Comparison of ENCODE assay signal across 18 cellular contexts in the genomic region with DNA sequence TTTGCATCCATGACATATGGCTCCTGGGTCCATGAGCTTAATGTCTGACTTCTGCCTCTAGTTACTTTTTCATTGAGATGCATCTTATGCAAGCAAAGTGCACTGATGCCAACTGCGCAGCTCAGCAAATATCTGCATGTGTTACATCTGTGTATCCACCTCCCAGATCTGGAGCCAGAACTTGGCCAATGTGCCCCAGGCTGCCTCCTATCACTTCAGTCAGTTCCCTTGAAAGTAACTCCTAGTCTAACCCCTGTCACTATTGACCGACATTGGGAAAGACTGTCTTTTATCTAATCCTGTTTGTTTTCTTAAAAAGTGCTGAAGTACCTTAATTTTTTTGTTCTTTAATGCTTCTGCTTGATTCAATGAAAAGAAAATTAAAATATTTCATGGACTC. TPM values are rescaled to one million over a fixed set of nuclear protein-coding genes. Genes with fewer than 3 reads are reported as not detected.
DNase-seq lines count a peak whose midpoint lies in the region; ATAC-seq and TF ChIP-seq lines count a peak whose summit lies in the region.
"Had no signal": no experiment of that assay in that cellular context is flagged by ENCODE, and none has a peak within 500 bp of the region (broad histone marks: within the 10 kb centered on the region; RNA-seq: fewer than 3 reads in every experiment).

No MANE protein-coding gene starts in this region.

- H2AFZ ChIP-seq in Karpas-422 (ENCODE audit: low read length), result no peak overlapping the region

- H3K27me3 ChIP-seq in Karpas-422 (ENCODE audit: low read length), result no peaks in the 10 kb centered on the region

- H3K27ac ChIP-seq in Karpas-422 (ENCODE audit: low read length), result peak overlapping the region; percentile 87; the same call in 1 of the 2 replicates
- H3K27ac ChIP-seq: BLaER1 treated with 17β-estradiol and CSF1 and Interleukin-3, amounts not matched to agents 10 nM and 100 nM; C4-2B had no signal

- H3K4me1 ChIP-seq in Karpas-422 (ENCODE audit: low read length), result peaks cover 82% of the 10 kb centered on the region

- intact Hi-C loops in Right ventricle myocardium superior (cut with DNase I), result no loop called here

- ATAC-seq in left lobe of liver, result peak; percentile 93
- no peak for ATAC-seq in HG02678 (IDR thresholded peaks at IDR 0.05; ENCODE audit: unreplicated experiment)
- ATAC-seq in Right ventricle myocardium superior (ENCODE audit: poor library complexity), result no peak
- ATAC-seq: CD8-positive, alpha-beta T cell had no signal

- DNase-seq in Karpas-422 (no peak), LNCaP clone FGC (ENCODE audit: low read depth) (peak; percentile 11), left lobe of liver (ENCODE audit: low spot score) (peak; percentile 89), Right ventricle myocardium superior (no peak), ACHN (no peak)
- DNase-seq: 8988T; AML-193; Caco-2; Calu3; CD4-positive, alpha-beta T cell; CD8-positive, alpha-beta T cell; DMS79 treated with DMSO at 0.1 percent for 48 hours; GF-D8 had no signal

- no peaks in the 10 kb centered on the region for H3K9me2 ChIP-seq in Karpas-422 (replicated peaks; ENCODE audit: insufficient read depth, low read length)

- no peak overlapping the region for H3K4me2 ChIP-seq in Karpas-422 (ENCODE audit: low read depth, low read length, poor library complexity, severe bottlenecking)
- H3K4me2 ChIP-seq: BLaER1 treated with 17β-estradiol and CSF1 and Interleukin-3, amounts not matched to agents 10 nM and 100 nM had no signal

- H4K20me1 ChIP-seq in Karpas-422 (ENCODE audit: insufficient read depth, low read depth, low read length), result no peaks in the 10 kb centered on the region
- H4K20me1 ChIP-seq: BLaER1 treated with 17β-estradiol and CSF1 and Interleukin-3, amounts not matched to agents 10 nM and 100 nM had no signal

- H3K9ac ChIP-seq in Karpas-422 (ENCODE audit: low read length), result no peak overlapping the region
- H3K9ac ChIP-seq: BLaER1 treated with 17β-estradiol and CSF1 and Interleukin-3, amounts not matched to agents 10 nM and 100 nM had no signal

- H3K79me2 ChIP-seq in Karpas-422 (ENCODE audit: low read length), result no peaks in the 10 kb centered on the region

- no peaks in the 10 kb centered on the region for H3K36me3 ChIP-seq in Karpas-422 (ENCODE audit: insufficient read depth, low read length)
- H3K36me3 ChIP-seq: BLaER1 treated with 17β-estradiol and CSF1 and Interleukin-3, amounts not matched to agents 10 nM and 100 nM had no signal

- no peak for TF ChIP-seq CTCF in LNCaP clone FGC (IDR thresholded peaks at IDR 0.05; ENCODE audit: control insufficient read depth, extremely low read depth, insufficient read depth)

- no peaks in the 10 kb centered on the region for H3K9me3 ChIP-seq in Karpas-422 (ENCODE audit: low read length)
- H3K9me3 ChIP-seq: Caco-2 had no signal

- in situ Hi-C loops in ACHN (cut with HindIII; ENCODE audit: low pct_ligation_motif_present, low pct_unique_long_range_greater_than_20kb, low sequenced_read_pairs), result no loop called here

- no peak overlapping the region for H3K4me3 ChIP-seq in Karpas-422 (ENCODE audit: low read length)
- H3K4me3 ChIP-seq in LNCaP clone FGC (ENCODE audit: low read depth, low read length), result no peak overlapping the region
- H3K4me3 ChIP-seq: BLaER1 treated with 17β-estradiol and CSF1 and Interleukin-3, amounts not matched to agents 10 nM and 100 nM had no signal

RNA-seq across cellular contexts. Expression of a gene that starts 19.3 kb away (rescaled TPM):
- total RNA-seq in Karpas-422 (2014; rRNA removed; shearing (Covaris generic); ENCODE audit: low replicate concordance), result 0.19 and 0.47 TPM in 2 replicates
- total RNA-seq in left lobe of liver (not detected), Right ventricle myocardium superior (not detected)
- total RNA-seq: A673; B cell; Caco-2; Calu3; CD4-positive, alpha-beta T cell; CD8-positive, alpha-beta T cell had no signal

RNA-seq across cellular contexts. Expression of a gene that starts 22.5 kb away (rescaled TPM):
- not detected in 2 replicates for total RNA-seq in Karpas-422 (2014; rRNA removed; shearing (Covaris generic); ENCODE audit: low replicate concordance)
- not detected for total RNA-seq in left lobe of liver
- total RNA-seq in Right ventricle myocardium superior, result not detected
- total RNA-seq: B cell; Caco-2; Calu3; CD4-positive, alpha-beta T cell; CD8-positive, alpha-beta T cell had no signal

RNA-seq across cellular contexts. Expression of a gene that starts 57.3 kb away (rescaled TPM):
- not detected in 2 replicates for total RNA-seq in Karpas-422 (2014; rRNA removed; shearing (Covaris generic); ENCODE audit: low replicate concordance)
- not detected for total RNA-seq in left lobe of liver
- total RNA-seq in Right ventricle myocardium superior, result not detected
- total RNA-seq: A673; B cell; Caco-2; CD4-positive, alpha-beta T cell; CD8-positive, alpha-beta T cell had no signal

RNA-seq across cellular contexts. Expression of a gene that starts 58.6 kb away (rescaled TPM):
- total RNA-seq in Karpas-422 (2014; rRNA removed; shearing (Covaris generic); ENCODE audit: low replicate concordance), result 35.3 and 53.8 TPM in 2 replicates
- total RNA-seq in left lobe of liver (12.5 TPM), Right ventricle myocardium superior (16.2 TPM)

Comparison
In these comparisons a context has a peak if more than half of its experiments do, and no peak if none do; other contexts are left out.
1. DNase-seq: peak in LNCaP clone FGC (single experiment) and left lobe of liver (single experiment); none in Karpas-422 (single experiment), Right ventricle myocardium superior (single experiment) and ACHN (single experiment).